Comparison of ENCODE assay signal across 9 cellular contexts in genomic region chr1:9275567-9276034, GRCh38. TPM values are rescaled to one million over a fixed set of nuclear protein-coding genes. Genes with fewer than 3 reads are reported as not detected.
DNase-seq lines count a peak whose midpoint lies in the region; ATAC-seq, FAIRE-seq and TF ChIP-seq lines count a peak whose summit lies in the region.
"Had no signal": no experiment of that assay in that cellular context is flagged by ENCODE, and none has a peak within 500 bp of the region (broad histone marks: within the 10 kb centered on the region; RNA-seq: fewer than 3 reads in every experiment).

No MANE protein-coding gene starts in this region.

- peaks cover 39% of the 10 kb centered on the region for H3K4me1 Mint-ChIP-seq in activated T-helper 1 cell treated with anti-CD3 and anti-CD28 coated beads, Interleukin-12 subunit alpha, Interleukin-12 subunit beta, Interleukin-2, Interleukin-4 antibody, amounts not matched to agents 30 ng/mL and 10 ng/mL and 1 ng/mL, durations not matched to agents 14 hours and 24 hours and 36 hours (ENCODE audit: low read depth)
- H3K4me1 Mint-ChIP-seq in immature natural killer cell = peaks cover 20 to 35% of the 10 kb centered on the region in 2 donors

- peaks cover 4% of the 10 kb centered on the region for H3K36me3 Mint-ChIP-seq in activated T-helper 1 cell treated with anti-CD3 and anti-CD28 coated beads, Interleukin-12 subunit alpha, Interleukin-12 subunit beta, Interleukin-2, Interleukin-4 antibody, amounts not matched to agents 30 ng/mL and 10 ng/mL and 1 ng/mL, durations not matched to agents 14 hours and 24 hours and 36 hours (ENCODE audit: low read depth)
- no peaks in the 10 kb centered on the region for H3K36me3 Mint-ChIP-seq in immature natural killer cell

- TF ChIP-seq POLR2A in Peyer's patch (IDR thresholded peaks at IDR 0.05) = no peak

- no peaks in the 10 kb centered on the region for H3K9me3 Mint-ChIP-seq in activated T-helper 1 cell treated with anti-CD3 and anti-CD28 coated beads, Interleukin-12 subunit alpha, Interleukin-12 subunit beta, Interleukin-2, Interleukin-4 antibody, amounts not matched to agents 30 ng/mL and 10 ng/mL and 1 ng/mL, durations not matched to agents 14 hours and 24 hours and 36 hours
- no peaks in the 10 kb centered on the region for H3K9me3 Mint-ChIP-seq in immature natural killer cell

- FAIRE-seq in GM18507 (lab: Jason Lieb, UNC) = peak; percentile 96

- no peaks in the 10 kb centered on the region for H3K27me3 ChIP-seq in Peyer's patch

- no peak overlapping the region for H3K4me3 ChIP-seq in Peyer's patch

- H3K9me3 ChIP-seq in Peyer's patch = no peaks in the 10 kb centered on the region

- peak; percentile 71 for ATAC-seq in HG02970 (IDR thresholded peaks at IDR 0.05; ENCODE audit: low FRiP score, unreplicated experiment)

- peaks cover 0 to 33% (median 0%) of the 10 kb centered on the region in 4 donors for H3K4me1 ChIP-seq in Peyer's patch

- TF ChIP-seq CTCF in Peyer's patch (IDR thresholded peaks at IDR 0.05) = no peak

- H3K27me3 Mint-ChIP-seq in activated T-helper 1 cell treated with anti-CD3 and anti-CD28 coated beads, Interleukin-12 subunit alpha, Interleukin-12 subunit beta, Interleukin-2, Interleukin-4 antibody, amounts not matched to agents 30 ng/mL and 10 ng/mL and 1 ng/mL, durations not matched to agents 14 hours and 24 hours and 36 hours (ENCODE audit: insufficient read depth) = peaks cover 2% of the 10 kb centered on the region
- H3K27me3 Mint-ChIP-seq in immature natural killer cell (ENCODE audit: low read depth in 3 of 3) = peaks cover 2 to 4% (median 2%) of the 10 kb centered on the region in 3 donors

- DNase-seq in GM18507 (ENCODE audit: extremely low spot score, insufficient read length, low read depth) (peak; percentile 62), Peyer's patch (peak; percentile 31 to 75 (median 74)), immature natural killer cell (peak; percentile 23 to 67 (median 57)), NCI-H1105 treated with DMSO at 0.1 percent for 48 hours (lab: John Stamatoyannopoulos, UW) (no peak), NCI-H345 (lab: John Stamatoyannopoulos, UW) (no peak)
- DNase-seq in activated T-helper 1 cell treated with anti-CD3 and anti-CD28 coated beads, Interleukin-12 subunit alpha, Interleukin-12 subunit beta, Interleukin-2, Interleukin-4 antibody, amounts not matched to agents 30 ng/mL and 10 ng/mL and 1 ng/mL, durations not matched to agents 14 hours and 24 hours and 36 hours (ENCODE audit: low spot score) = peak; percentile 58
- DNase-seq in stimulated activated CD8-positive, alpha-beta memory T cell treated with anti-CD3 and anti-CD28 coated beads, Interleukin-2, amount 100 ng/mL, for 1 hour (ENCODE audit: low read depth in 2 of 2) = peak; percentile 19 to 64

- H3K27ac ChIP-seq in Peyer's patch = peak overlapping the region in 1 of 4 donors; percentile 59
- H3K27ac ChIP-seq: VCaP had no signal

- peak overlapping the region; percentile 45 for H3K4me3 Mint-ChIP-seq in activated T-helper 1 cell treated with anti-CD3 and anti-CD28 coated beads, Interleukin-12 subunit alpha, Interleukin-12 subunit beta, Interleukin-2, Interleukin-4 antibody, amounts not matched to agents 30 ng/mL and 10 ng/mL and 1 ng/mL, durations not matched to agents 14 hours and 24 hours and 36 hours
- H3K4me3 Mint-ChIP-seq in immature natural killer cell = peak overlapping the region in 4 of 5 donors; percentile 2 to 76 (median 32)

- peak overlapping the region; percentile 65 for H3K27ac Mint-ChIP-seq in activated T-helper 1 cell treated with anti-CD3 and anti-CD28 coated beads, Interleukin-12 subunit alpha, Interleukin-12 subunit beta, Interleukin-2, Interleukin-4 antibody, amounts not matched to agents 30 ng/mL and 10 ng/mL and 1 ng/mL, durations not matched to agents 14 hours and 24 hours and 36 hours
- peak overlapping the region in 5 of 6 donors; percentile 1 to 77 (median 35) for H3K27ac Mint-ChIP-seq in immature natural killer cell

- H3K36me3 ChIP-seq in Peyer's patch = no peaks in the 10 kb centered on the region

- intact Hi-C loops in activated T-helper 1 cell treated with anti-CD3 and anti-CD28 coated beads, Interleukin-12 subunit alpha, Interleukin-12 subunit beta, Interleukin-2, Interleukin-4 antibody, amounts not matched to agents 30 ng/mL and 10 ng/mL and 1 ng/mL, durations not matched to agents 14 hours and 24 hours and 36 hours (cut with micrococcal nuclease) = loop anchor here (1.0 to 2.0 kb wide), 3 partner anchors 9 to 40 kb away; no protein-coding TSS in a partner anchor

RNA-seq across cellular contexts. Expression of gene SPSB1, which starts 17.1 kb away (rescaled TPM):
- total RNA-seq in Peyer's patch = 100 to 1,000 TPM in 2 of 4 donors, 10 to 100 TPM in 2; 69.3 to 168 (median 94.1) TPM
- total RNA-seq in activated T-helper 1 cell treated with anti-CD3 and anti-CD28 coated beads, Interleukin-12 subunit alpha, Interleukin-12 subunit beta, Interleukin-2, Interleukin-4 antibody, amounts not matched to agents 30 ng/mL and 10 ng/mL and 1 ng/mL, durations not matched to agents 14 hours and 24 hours and 36 hours = 8.9 and 10.0 TPM in 2 replicates
- polyA plus RNA-seq in immature natural killer cell = 1 to 10 TPM in 2 of 3 donors, not detected in 1; 2.4 to 6.6 TPM

RNA-seq across cellular contexts. Expression of gene H6PD, which starts 41.0 kb away (rescaled TPM):
- 10 to 100 TPM; 23.1 to 72.9 (median 37.2) TPM for total RNA-seq in Peyer's patch
- total RNA-seq in activated T-helper 1 cell treated with anti-CD3 and anti-CD28 coated beads, Interleukin-12 subunit alpha, Interleukin-12 subunit beta, Interleukin-2, Interleukin-4 antibody, amounts not matched to agents 30 ng/mL and 10 ng/mL and 1 ng/mL, durations not matched to agents 14 hours and 24 hours and 36 hours = 15.7 TPM in 2 replicates
- polyA plus RNA-seq in immature natural killer cell = 10 to 100 TPM in 1 of 3 donors, 1 to 10 TPM in 2; 6.2 to 15.4 (median 9.0) TPM

Comparison
In these comparisons a context has a peak if more than half of its experiments do, and no peak if none do; other contexts are left out.
1. DNase-seq: peak in GM18507 (single experiment), Peyer's patch (3 of 3), activated T-helper 1 cell treated with anti-CD3 and anti-CD28 coated beads, Interleukin-12 subunit alpha, Interleukin-12 subunit beta, Interleukin-2, Interleukin-4 antibody, amounts not matched to agents 30 ng/mL and 10 ng/mL and 1 ng/mL, durations not matched to agents 14 hours and 24 hours and 36 hours (single experiment), immature natural killer cell (3 of 3) and stimulated activated CD8-positive, alpha-beta memory T cell treated with anti-CD3 and anti-CD28 coated beads, Interleukin-2, amount 100 ng/mL, for 1 hour (2 of 2); none in NCI-H1105 treated with DMSO at 0.1 percent for 48 hours (single experiment) and NCI-H345 (single experiment).